ENCODE assay signal across 20 cellular contexts in genomic region chr2:217157581-217157980, GRCh38.
DNase-seq lines count a peak whose midpoint lies in the region; ATAC-seq lines count a peak whose summit lies in the region.
"Had no signal": no experiment of that assay in that cellular context is flagged by ENCODE, and none has a peak within 500 bp of the region (broad histone marks: within the 10 kb centered on the region; RNA-seq: fewer than 3 reads in every experiment).

No MANE protein-coding gene starts in this region.

- H3K27me3 ChIP-seq in neuronal stem cell (ENCODE audit: control insufficient read depth in 3 of 3, insufficient read depth in 3 of 3, low read depth in 1 of 3, low read length in 3 of 3): no peaks in the 10 kb centered on the region
- H3K27me3 ChIP-seq: BLaER1 had no signal

- no peak overlapping the region for H3K4me3 ChIP-seq in neuronal stem cell (ENCODE audit: low read length in 2 of 2)
- H3K4me3 ChIP-seq: BLaER1, GM12878, GM23248 had no signal

- no peak overlapping the region for H3K4me2 ChIP-seq in neuronal stem cell (ENCODE audit: insufficient read depth, low read length, poor library complexity, severe bottlenecking)
- H3K4me2 ChIP-seq: BLaER1 had no signal

- H3K4me1 ChIP-seq in neuronal stem cell (ENCODE audit: control insufficient read depth in 2 of 2, insufficient read depth in 1 of 2, low read depth in 1 of 2, low read length in 2 of 2): peaks cover 10 to 13% of the 10 kb centered on the region in 2 donors

- H3K79me1 ChIP-seq in neuronal stem cell (ENCODE audit: low read depth, low read length): no peaks in the 10 kb centered on the region

- peak overlapping the region; percentile 24 for H2AFZ ChIP-seq in neuronal stem cell (ENCODE audit: low read length)
- H2AFZ ChIP-seq: GM23248 had no signal

- no peaks in the 10 kb centered on the region for H3K36me3 Mint-ChIP-seq in activated naive CD8-positive, alpha-beta T cell treated with anti-CD3 and anti-CD28 coated beads for 36 hours
- no peaks in the 10 kb centered on the region for H3K36me3 Mint-ChIP-seq in activated naive CD8-positive, alpha-beta T cell treated with anti-CD3 and anti-CD28 coated beads, Interleukin-2, amount 50 U/mL, for 24 hours (ENCODE audit: low read depth)
- H3K36me3 Mint-ChIP-seq in stimulated activated memory B cell treated with anti-CD40 and anti-IgM and Interleukin-4, amounts not matched to agents 10 μg/mL and 1 μg/mL and 100 μg/mL, for 72 hours: no peaks in the 10 kb centered on the region
- H3K36me3 Mint-ChIP-seq: CD4-positive, CD25-positive, alpha-beta regulatory T cell; CD8-positive, alpha-beta memory T cell had no signal

- no peak overlapping the region for H2BK15ac ChIP-seq in neuronal stem cell (ENCODE audit: low read length)

- peaks cover 22% of the 10 kb centered on the region for H3K27me3 Mint-ChIP-seq in activated naive CD8-positive, alpha-beta T cell treated with anti-CD3 and anti-CD28 coated beads for 36 hours
- peaks cover 16% of the 10 kb centered on the region for H3K27me3 Mint-ChIP-seq in activated naive CD8-positive, alpha-beta T cell treated with anti-CD3 and anti-CD28 coated beads, Interleukin-2, amount 50 U/mL, for 24 hours
- H3K27me3 Mint-ChIP-seq in stimulated activated memory B cell treated with anti-CD40 and anti-IgM and Interleukin-4, amounts not matched to agents 10 μg/mL and 1 μg/mL and 100 μg/mL, for 72 hours: peaks cover 30% of the 10 kb centered on the region

- no peak overlapping the region for H3K27ac ChIP-seq in neuronal stem cell (replicated peaks; ENCODE audit: low read length)
- H3K27ac ChIP-seq: 22Rv1, BLaER1, C4-2B, GM23248 had no signal

- no peak overlapping the region for H3K18ac ChIP-seq in neuronal stem cell (ENCODE audit: low read length)

- H2BK12ac ChIP-seq in neuronal stem cell (ENCODE audit: low read length): no peak overlapping the region

- WGBS in neuronal stem cell (ENCODE audit: extremely low coverage in 2 of 2, insufficient read length in 2 of 2, insufficient replicate concordance in 1 of 2), 2 donors: no CpG with 5 or more reads among the region's 6 CpGs

- no peaks in the 10 kb centered on the region for H3K9me3 Mint-ChIP-seq in activated naive CD8-positive, alpha-beta T cell treated with anti-CD3 and anti-CD28 coated beads for 36 hours
- no peaks in the 10 kb centered on the region for H3K9me3 Mint-ChIP-seq in activated naive CD8-positive, alpha-beta T cell treated with anti-CD3 and anti-CD28 coated beads, Interleukin-2, amount 50 U/mL, for 24 hours
- no peaks in the 10 kb centered on the region for H3K9me3 Mint-ChIP-seq in stimulated activated memory B cell treated with anti-CD40 and anti-IgM and Interleukin-4, amounts not matched to agents 10 μg/mL and 1 μg/mL and 100 μg/mL, for 72 hours

- no peak overlapping the region for H3K23ac ChIP-seq in neuronal stem cell (ENCODE audit: low read depth, low read length, poor library complexity)

- H4K8ac ChIP-seq in neuronal stem cell (ENCODE audit: low read depth, low read length): no peak overlapping the region

- H3K14ac ChIP-seq in neuronal stem cell (ENCODE audit: low read length): no peak overlapping the region

- H3K4me1 Mint-ChIP-seq in activated naive CD8-positive, alpha-beta T cell treated with anti-CD3 and anti-CD28 coated beads for 36 hours: peaks cover 16% of the 10 kb centered on the region
- H3K4me1 Mint-ChIP-seq in activated naive CD8-positive, alpha-beta T cell treated with anti-CD3 and anti-CD28 coated beads, Interleukin-2, amount 50 U/mL, for 24 hours: peaks cover 16% of the 10 kb centered on the region
- H3K4me1 Mint-ChIP-seq in stimulated activated memory B cell treated with anti-CD40 and anti-IgM and Interleukin-4, amounts not matched to agents 10 μg/mL and 1 μg/mL and 100 μg/mL, for 72 hours: peaks cover 14% of the 10 kb centered on the region
- H3K4me1 Mint-ChIP-seq: B cell had no signal

- no peaks in the 10 kb centered on the region for H3K36me3 ChIP-seq in neuronal stem cell (replicated peaks in 1 of 2; ENCODE audit: control insufficient read depth in 2 of 2, insufficient read depth in 2 of 2, low read length in 2 of 2)
- H3K36me3 ChIP-seq: BLaER1 had no signal

- peaks cover 0 to 3% of the 10 kb centered on the region in 2 donors for H3K9me3 ChIP-seq in neuronal stem cell (replicated peaks in 1 of 2; ENCODE audit: control insufficient read depth in 2 of 2, insufficient read depth in 1 of 2, low read depth in 1 of 2, low read length in 2 of 2)
- H3K9me3 ChIP-seq: BLaER1 had no signal

- H2BK120ac ChIP-seq in neuronal stem cell (ENCODE audit: low read depth, low read length): no peak overlapping the region

- H3K27ac Mint-ChIP-seq in activated naive CD8-positive, alpha-beta T cell treated with anti-CD3 and anti-CD28 coated beads for 36 hours: peak overlapping the region; percentile 55
- H3K27ac Mint-ChIP-seq in activated naive CD8-positive, alpha-beta T cell treated with anti-CD3 and anti-CD28 coated beads, Interleukin-2, amount 50 U/mL, for 24 hours: no peak overlapping the region
- H3K27ac Mint-ChIP-seq in stimulated activated memory B cell treated with anti-CD40 and anti-IgM and Interleukin-4, amounts not matched to agents 10 μg/mL and 1 μg/mL and 100 μg/mL, for 72 hours: no peak overlapping the region
- H3K27ac Mint-ChIP-seq: B cell; CD4-positive, CD25-positive, alpha-beta regulatory T cell; CD8-positive, alpha-beta memory T cell had no signal

- H3K9ac ChIP-seq in neuronal stem cell (ENCODE audit: low read depth, low read length, poor library complexity): no peak overlapping the region
- H3K9ac ChIP-seq: BLaER1, GM23248 had no signal

- ATAC-seq in activated naive CD8-positive, alpha-beta T cell treated with anti-CD3 and anti-CD28 coated beads, Interleukin-2, amount 50 U/mL, for 24 hours: no peak
- ATAC-seq in stimulated activated memory B cell treated with anti-CD40 and anti-IgM and Interleukin-4, amounts not matched to agents 10 μg/mL and 1 μg/mL and 100 μg/mL, for 72 hours: peak; percentile 20
- ATAC-seq: GM12878, HCT116 had no signal

- no peak overlapping the region for H3K4me3 Mint-ChIP-seq in activated naive CD8-positive, alpha-beta T cell treated with anti-CD3 and anti-CD28 coated beads for 36 hours
- H3K4me3 Mint-ChIP-seq in activated naive CD8-positive, alpha-beta T cell treated with anti-CD3 and anti-CD28 coated beads, Interleukin-2, amount 50 U/mL, for 24 hours: no peak overlapping the region
- H3K4me3 Mint-ChIP-seq in stimulated activated memory B cell treated with anti-CD40 and anti-IgM and Interleukin-4, amounts not matched to agents 10 μg/mL and 1 μg/mL and 100 μg/mL, for 72 hours: no peak overlapping the region
- H3K4me3 Mint-ChIP-seq: B cell; CD4-positive, CD25-positive, alpha-beta regulatory T cell; CD8-positive, alpha-beta memory T cell had no signal

- H4K91ac ChIP-seq in neuronal stem cell (ENCODE audit: low read depth, low read length, poor library complexity): no peak overlapping the region

- DNase-seq in activated naive CD8-positive, alpha-beta T cell treated with anti-CD3 and anti-CD28 coated beads for 36 hours: no peak
- DNase-seq in activated naive CD8-positive, alpha-beta T cell treated with anti-CD3 and anti-CD28 coated beads, Interleukin-2, amount 50 U/mL, for 24 hours: no peak
- DNase-seq in neuronal stem cell (ENCODE audit: low spot score): no peak
- DNase-seq in iPS-NIHi11 (ENCODE audit: low spot score): no peak
- no peak for DNase-seq in T-helper 2 cell
- DNase-seq: CD4-positive, CD25-positive, alpha-beta regulatory T cell; CD8-positive, alpha-beta memory T cell; DMS 273 treated with DMSO at 0.1 percent for 48 hours; DMS79; EL; GDM1; GM23248; H7 had no signal

- no peak overlapping the region for H2AK5ac ChIP-seq in neuronal stem cell (ENCODE audit: low read depth, low read length)

- H3K4ac ChIP-seq in neuronal stem cell (ENCODE audit: low read length): no peak overlapping the region

- no peak overlapping the region for H2BK5ac ChIP-seq in neuronal stem cell (ENCODE audit: low read length)
